19 cellular contexts compared by ENCODE assay signal in genomic region chr7:68041559-68041958, GRCh38.
DNase-seq lines count a peak whose midpoint lies in the region; ATAC-seq and TF ChIP-seq lines count a peak whose summit lies in the region.
"Had no signal": no experiment of that assay in that cellular context is flagged by ENCODE, and none has a peak within 500 bp of the region (broad histone marks: within the 10 kb centered on the region; RNA-seq: fewer than 3 reads in every experiment).

No MANE protein-coding gene starts in this region.

- no peaks in the 10 kb centered on the region for H3K4me1 ChIP-seq in osteoblast (ENCODE audit: insufficient read depth, low read length)

- H3K79me2 ChIP-seq in osteoblast (ENCODE audit: insufficient read depth, low read length), result no peaks in the 10 kb centered on the region

- H3K4me2 ChIP-seq in osteoblast (ENCODE audit: insufficient read depth, low read length), result no peak overlapping the region
- H3K4me2 ChIP-seq: GM23338 had no signal

- no peak overlapping the region for H2AFZ ChIP-seq in osteoblast (ENCODE audit: low read length)
- H2AFZ ChIP-seq: GM23338 had no signal

- no peaks in the 10 kb centered on the region for H4K20me1 ChIP-seq in osteoblast (ENCODE audit: insufficient read depth, low read length)

- H3K36me3 ChIP-seq in osteoblast (ENCODE audit: insufficient read depth, low read length), result no peaks in the 10 kb centered on the region

- ATAC-seq in GM21619 (IDR thresholded peaks at IDR 0.05; ENCODE audit: unreplicated experiment) (no peak), HG02852 (IDR thresholded peaks at IDR 0.05; ENCODE audit: unreplicated experiment) (no peak)
- ATAC-seq: GM23338, HCT116 had no signal

- H3K27ac ChIP-seq in osteoblast (ENCODE audit: low read depth, low read length), result no peak overlapping the region
- H3K27ac ChIP-seq: 22Rv1 had no signal

- DNase-seq in AG08395 (ENCODE audit: low spot score) (peak; percentile 9), M059J (ENCODE audit: low read depth) (peak; percentile 30), fibroblast of the aortic adventitia (ENCODE audit: low read depth) (peak; percentile 1), osteoblast (ENCODE audit: insufficient read length, low spot score, missing footprints) (peak; percentile 65), NCI-H1417 treated with DMSO at 0.1 percent for 48 hours (lab: John Stamatoyannopoulos, UW) (no peak), SK-N-DZ (ENCODE audit: low spot score) (no peak)
- DNase-seq: C1 segment of cervical spinal cord; Calu3; CD4-positive, alpha-beta memory T cell; COR-L47; DMS53; DMS79 treated with DMSO at 0.1 percent for 48 hours; GF-D8; H9 had no signal

- H3K9me3 ChIP-seq in osteoblast (ENCODE audit: low read depth, low read length), result no peaks in the 10 kb centered on the region

- H3K27me3 ChIP-seq in osteoblast (ENCODE audit: insufficient read depth, low read length), result no peaks in the 10 kb centered on the region

- H3K4me3 ChIP-seq in fibroblast of the aortic adventitia (ENCODE audit: low read depth, low read length) (no peak overlapping the region), osteoblast (ENCODE audit: insufficient read depth, low read length) (no peak overlapping the region)
- H3K4me3 ChIP-seq: GM23338 had no signal

- TF ChIP-seq CTCF in fibroblast of the aortic adventitia (IDR thresholded peaks at IDR 0.05; ENCODE audit: insufficient read depth, low read length) (no peak), osteoblast (IDR thresholded peaks at IDR 0.05; ENCODE audit: extremely low read depth, low read depth, low read length) (no peak)

Comparison
In these comparisons a context has a peak if more than half of its experiments do, and no peak if none do; other contexts are left out.
1. DNase-seq: peak in AG08395 (single experiment), M059J (single experiment), fibroblast of the aortic adventitia (single experiment) and osteoblast (single experiment); none in NCI-H1417 treated with DMSO at 0.1 percent for 48 hours (single experiment) and SK-N-DZ (single experiment).